ENCODE assay signal across 1 cellular context in genomic region chr17:60135160-60135950, GRCh38.
TF ChIP-seq lines count a peak whose summit lies in the region.

No MANE protein-coding gene starts in this region.

TF ChIP-seq in K562, 482 proteins besides CTCF, POLR2A, EP300 and RAD21 (continued from another document and continues in another):
- TF ChIP-seq ERF (CRISPR knock-in tag; IDR thresholded peaks at IDR 0.05) (no peak), HMGXB4 (CRISPR knock-in tag; IDR thresholded peaks at IDR 0.05) (peak; percentile 34; the same call in 1 of the 2 replicates), GTF2A2 (tag; IDR thresholded peaks at IDR 0.05) (no peak), POLR2B (IDR thresholded peaks at IDR 0.05; ENCODE audit: low read depth, partially characterized antibody) (no peak), NKRF (IDR thresholded peaks at IDR 0.05; ENCODE audit: borderline replicate concordance) (peak; percentile 38; the same call in 1 of the 2 replicates), STAT5B (CRISPR knock-in tag; IDR thresholded peaks at IDR 0.05) (no peak), ZNF395 (CRISPR knock-in tag; IDR thresholded peaks at IDR 0.05) (0 out of 2 replicates have a peak, but pooled peaks have one; percentile 22), PRDM10 (IDR thresholded peaks at IDR 0.05; ENCODE audit: partially characterized antibody) (peak; percentile 16), PREB (CRISPR knock-in tag; IDR thresholded peaks at IDR 0.05) (no peak), ZNF518B (CRISPR knock-in tag; IDR thresholded peaks at IDR 0.05) (no peak), FOS (IDR thresholded peaks at IDR 0.05; ENCODE audit: extremely low read depth, insufficient read length) (peak; percentile 55), SMAD1 (IDR thresholded peaks at IDR 0.05; ENCODE audit: low read depth, low read length, partially characterized antibody) (no peak), EGR1 (conservative IDR thresholded peaks at IDR 0.05) (peak; percentile 77), ZNF655 (CRISPR knock-in tag; IDR thresholded peaks at IDR 0.05) (no peak), ZEB2 (IDR thresholded peaks at IDR 0.05) (peak; percentile 70), ZNF592 (IDR thresholded peaks at IDR 0.05) (no peak), ARNT (IDR thresholded peaks at IDR 0.05) (0 out of 4 replicates have a peak, but pooled peaks of 1 of the 2 experiments have one; percentile 21), ZNF12 (CRISPR knock-in tag; IDR thresholded peaks at IDR 0.05) (0 out of 2 replicates have a peak, but pooled peaks have one; percentile 38), ZBTB17 (CRISPR knock-in tag; IDR thresholded peaks at IDR 0.05) (peak; percentile 100), MTF1 (CRISPR knock-in tag; IDR thresholded peaks at IDR 0.05; ENCODE audit: borderline replicate concordance) (no peak), DMBX1 (CRISPR knock-in tag; IDR thresholded peaks at IDR 0.05; ENCODE audit: borderline replicate concordance) (no peak), MIER1 (IDR thresholded peaks at IDR 0.05; ENCODE audit: low read depth) (no peak), RNF219 (CRISPR knock-in tag; IDR thresholded peaks at IDR 0.05) (no peak), ZBTB1 (CRISPR knock-in tag; IDR thresholded peaks at IDR 0.05; ENCODE audit: borderline replicate concordance, low read depth) (no peak), MAX (CRISPR knock-in tag; IDR thresholded peaks at IDR 0.05) (peak; percentile 78), SNIP1 (IDR thresholded peaks at IDR 0.05; ENCODE audit: low read depth) (no peak), ZC3H8 (IDR thresholded peaks at IDR 0.05) (no peak), MEF2A (IDR thresholded peaks at IDR 0.05; ENCODE audit: control insufficient read depth, low read depth, low read length) (no peak), CHD4 (IDR thresholded peaks at IDR 0.05; ENCODE audit: insufficient read depth, insufficient replicate concordance, low read depth, low read length, poor library complexity, severe bottlenecking) (no peak), MLLT1 (IDR thresholded peaks at IDR 0.05) (peak in 1 of 2 experiments; percentile 100; a peak in 2 of 4 replicates)
